Comparison of ENCODE assay signal across 8 cellular contexts in genomic region chr19:19662344-19662743, GRCh38. TPM values are rescaled to one million over a fixed set of nuclear protein-coding genes. Genes with fewer than 3 reads are reported as not detected.
DNase-seq lines count a peak whose midpoint lies in the region; ATAC-seq, FAIRE-seq and TF ChIP-seq lines count a peak whose summit lies in the region.

No MANE protein-coding gene starts in this region.

- H3K27ac Mint-ChIP-seq in activated CD4-positive, alpha-beta T cell treated with anti-CD3 and anti-CD28 coated beads, Interleukin-2, amount 10 ng/mL, durations not matched to agents 24 days and 14 days: peak overlapping the region; percentile 95
- H3K27ac Mint-ChIP-seq in activated naive CD8-positive, alpha-beta T cell treated with anti-CD3 and anti-CD28 coated beads for 36 hours: peak overlapping the region; percentile 96

- H3K27me3 ChIP-seq in keratinocyte (ENCODE audit: control insufficient read depth, extremely low read depth, insufficient read depth, low read length) (no peaks in the 10 kb centered on the region), thoracic aorta (replicated peaks; ENCODE audit: insufficient read depth) (no peaks in the 10 kb centered on the region)

- intact Hi-C loops in activated CD4-positive, alpha-beta T cell treated with anti-CD3 and anti-CD28 coated beads, Interleukin-2, amount 10 ng/mL, durations not matched to agents 24 days and 14 days (cut with micrococcal nuclease): loop anchor here (2.0 to 10.0 kb wide), 4 partner anchors 44 to 762 kb away; partner anchors contain the start of genes PBX4 and ZNF93
- intact Hi-C loops in lower leg skin (cut with DNase I; ENCODE audit: low total_unique reads): no loop called here

- H3K27ac ChIP-seq in keratinocyte (ENCODE audit: control insufficient read depth, insufficient read depth, low read length) (peak overlapping the region; percentile 85), thoracic aorta (no peak overlapping the region)

- ATAC-seq in thoracic aorta (ENCODE audit: insufficient number of reproducible peaks, low FRiP score, low read depth): no peak
- ATAC-seq in GM18861 (IDR thresholded peaks at IDR 0.05; ENCODE audit: unreplicated experiment): no peak

- peaks cover 46% of the 10 kb centered on the region for H3K36me3 Mint-ChIP-seq in activated CD4-positive, alpha-beta T cell treated with anti-CD3 and anti-CD28 coated beads, Interleukin-2, amount 10 ng/mL, durations not matched to agents 24 days and 14 days (ENCODE audit: low read depth)
- peaks cover 38% of the 10 kb centered on the region for H3K36me3 Mint-ChIP-seq in activated naive CD8-positive, alpha-beta T cell treated with anti-CD3 and anti-CD28 coated beads for 36 hours

- no peak overlapping the region for H2AFZ ChIP-seq in keratinocyte (ENCODE audit: control insufficient read depth, low read length)

- peaks cover 6% of the 10 kb centered on the region for H4K20me1 ChIP-seq in keratinocyte (ENCODE audit: control insufficient read depth, extremely low read depth, insufficient read depth, low read length)

- H3K36me3 ChIP-seq in keratinocyte (ENCODE audit: control insufficient read depth in 2 of 2, extremely low read depth in 1 of 2, insufficient read depth in 2 of 2, low read length in 2 of 2): peaks cover 19 to 30% of the 10 kb centered on the region in 2 experiments
- peaks cover 10% of the 10 kb centered on the region for H3K36me3 ChIP-seq in thoracic aorta

- H3K27me3 Mint-ChIP-seq in activated CD4-positive, alpha-beta T cell treated with anti-CD3 and anti-CD28 coated beads, Interleukin-2, amount 10 ng/mL, durations not matched to agents 24 days and 14 days: no peaks in the 10 kb centered on the region
- no peaks in the 10 kb centered on the region for H3K27me3 Mint-ChIP-seq in activated naive CD8-positive, alpha-beta T cell treated with anti-CD3 and anti-CD28 coated beads for 36 hours

- dilution Hi-C loops in keratinocyte (cut with MboI; ENCODE audit: extremely low pct_ligation_motif_present, low sequenced_read_pairs): no loop called here

- FAIRE-seq in keratinocyte (lab: Jason Lieb, UNC): no peak

- TF ChIP-seq CTCF in keratinocyte (optimal IDR thresholded peaks at IDR 0.05 in 1 of 3, IDR thresholded peaks at IDR 0.05 in 1 of 3, conservative IDR thresholded peaks at IDR 0.05 in 1 of 3; ENCODE audit: extremely low read depth in 1 of 3, insufficient read depth in 2 of 3, low read length in 3 of 3): no peak
- TF ChIP-seq CTCF in thoracic aorta (IDR thresholded peaks at IDR 0.05): no peak
- TF ChIP-seq CTCF in lower leg skin (IDR thresholded peaks at IDR 0.05): no peak

- H3K9me3 ChIP-seq in keratinocyte (ENCODE audit: control insufficient read depth, low read depth, low read length): no peaks in the 10 kb centered on the region
- no peaks in the 10 kb centered on the region for H3K9me3 ChIP-seq in thoracic aorta

- H3K79me2 ChIP-seq in keratinocyte (ENCODE audit: control insufficient read depth, insufficient read depth, low read length): peaks cover 35% of the 10 kb centered on the region

- peak overlapping the region; percentile 86 for H3K9ac ChIP-seq in keratinocyte (ENCODE audit: control insufficient read depth, extremely low read depth, insufficient read depth, low read length)

- DNase-seq in activated CD4-positive, alpha-beta T cell treated with anti-CD3 and anti-CD28 coated beads, Interleukin-2, amount 10 ng/mL, durations not matched to agents 24 days and 14 days: peak; percentile 69
- no peak for DNase-seq in activated CD4-positive, alpha-beta T cell treated with anti-CD3 and anti-CD28 coated beads, Interleukin-2, amount 50 U/mL, for 1 hour
- no peak for DNase-seq in activated naive CD8-positive, alpha-beta T cell treated with anti-CD3 and anti-CD28 coated beads for 36 hours
- DNase-seq in keratinocyte (ENCODE audit: low read depth, low spot score) (no peak), thoracic aorta (ENCODE audit: low spot score) (no peak), lower leg skin (ENCODE audit: low spot score in 2 of 2) (no peak), NCI-H82 treated with DMSO at 0.1 percent for 48 hours (lab: John Stamatoyannopoulos, UW; ENCODE audit: unreplicated experiment) (no peak)

- WGBS in lower leg skin, 2 donors: 81 to 82% methylated on average over 8 of the region's 8 CpGs

- peak overlapping the region; percentile 57 to 80 (median 79) for H3K4me3 ChIP-seq in keratinocyte (ENCODE audit: control insufficient read depth in 2 of 3, extremely low read depth in 1 of 3, insufficient read depth in 2 of 3, low read depth in 1 of 3, low read length in 3 of 3)
- peak overlapping the region; percentile 79 for H3K4me3 ChIP-seq in thoracic aorta
- no peak overlapping the region for H3K4me3 ChIP-seq in lower leg skin (ENCODE audit: low read depth, poor library complexity, severe bottlenecking)

- H3K4me3 Mint-ChIP-seq in activated CD4-positive, alpha-beta T cell treated with anti-CD3 and anti-CD28 coated beads, Interleukin-2, amount 10 ng/mL, durations not matched to agents 24 days and 14 days: peak overlapping the region; percentile 97
- H3K4me3 Mint-ChIP-seq in activated naive CD8-positive, alpha-beta T cell treated with anti-CD3 and anti-CD28 coated beads for 36 hours: peak overlapping the region; percentile 91

- H3K4me2 ChIP-seq in keratinocyte (ENCODE audit: control insufficient read depth, extremely low read depth, insufficient read depth, low read depth, low read length): peak overlapping the region; percentile 77

- H3K4me1 Mint-ChIP-seq in activated CD4-positive, alpha-beta T cell treated with anti-CD3 and anti-CD28 coated beads, Interleukin-2, amount 10 ng/mL, durations not matched to agents 24 days and 14 days: peaks cover 27% of the 10 kb centered on the region
- peaks cover 28% of the 10 kb centered on the region for H3K4me1 Mint-ChIP-seq in activated naive CD8-positive, alpha-beta T cell treated with anti-CD3 and anti-CD28 coated beads for 36 hours

- TF ChIP-seq POLR2A in lower leg skin (IDR thresholded peaks at IDR 0.05): no peak

- no peaks in the 10 kb centered on the region for H3K9me3 Mint-ChIP-seq in activated CD4-positive, alpha-beta T cell treated with anti-CD3 and anti-CD28 coated beads, Interleukin-2, amount 10 ng/mL, durations not matched to agents 24 days and 14 days
- H3K9me3 Mint-ChIP-seq in activated naive CD8-positive, alpha-beta T cell treated with anti-CD3 and anti-CD28 coated beads for 36 hours: peaks cover under 1% of the 10 kb centered on the region

- peaks cover 16% of the 10 kb centered on the region for H3K4me1 ChIP-seq in keratinocyte (ENCODE audit: control insufficient read depth, extremely low read depth, insufficient read depth, low read length)
- peaks cover 9 to 18% of the 10 kb centered on the region in 2 donors for H3K4me1 ChIP-seq in thoracic aorta (ENCODE audit: control insufficient read depth in 1 of 2, low read depth in 2 of 2)

- no peaks in the 10 kb centered on the region for H3K9me1 ChIP-seq in keratinocyte (ENCODE audit: control insufficient read depth, extremely low read depth, insufficient read depth, low read length)

RNA-seq across cellular contexts. Expression of gene ATP13A1, which starts 1.1 kb away (rescaled TPM):
- total RNA-seq in activated CD4-positive, alpha-beta T cell treated with anti-CD3 and anti-CD28 coated beads, Interleukin-2, amount 10 ng/mL, durations not matched to agents 24 days and 14 days: 85.9 and 89.2 TPM in 2 replicates
- total RNA-seq in activated naive CD8-positive, alpha-beta T cell treated with anti-CD3 and anti-CD28 coated beads for 36 hours: 10 to 100 TPM; 72.6 to 76.4 TPM
- polyA plus RNA-seq in keratinocyte: 9.8 to 20.5 TPM (median 17.7 TPM) in 3 replicates
- polyA plus RNA-seq in keratinocyte (2011; ENCODE audit: low read depth): 12.0 TPM
- polyA plus RNA-seq in keratinocyte (2011; cell fraction: cytosol; rRNA removed): 8.6 and 16.9 TPM in 2 replicates
- polyA plus RNA-seq in keratinocyte (2011; cell fraction: nucleus; rRNA removed): 85.1 and 101 TPM in 2 replicates
- 22.4 and 33.0 TPM in 2 replicates for polyA plus RNA-seq in keratinocyte (2012; ENCODE audit: low replicate concordance)
- polyA minus RNA-seq in keratinocyte: 52.5 to 150 TPM (median 59.8 TPM) in 3 replicates
- 42.2 TPM for polyA minus RNA-seq in keratinocyte (2011; cell fraction: cytosol; rRNA and poly(A)+ RNA removed)
- polyA minus RNA-seq in keratinocyte (2011; cell fraction: nucleus; rRNA and poly(A)+ RNA removed): 75.9 and 98.4 TPM in 2 replicates
- total RNA-seq in thoracic aorta (100 to 1,000 TPM in 1 of 2 donors, 10 to 100 TPM in 1; 95.0 to 150 TPM), lower leg skin (100 to 1,000 TPM in 2 of 4 donors, 10 to 100 TPM in 2; 60.8 to 162 (median 109) TPM)

RNA-seq across cellular contexts. Expression of gene ZNF101, which starts 6.3 kb away (rescaled TPM):
- total RNA-seq in activated CD4-positive, alpha-beta T cell treated with anti-CD3 and anti-CD28 coated beads, Interleukin-2, amount 10 ng/mL, durations not matched to agents 24 days and 14 days: 44.2 and 45.5 TPM in 2 replicates
- 10 to 100 TPM; 71.8 to 73.2 TPM for total RNA-seq in activated naive CD8-positive, alpha-beta T cell treated with anti-CD3 and anti-CD28 coated beads for 36 hours
- polyA plus RNA-seq in keratinocyte: 6.0 to 9.8 TPM (median 8.1 TPM) in 3 replicates
- polyA plus RNA-seq in keratinocyte (2011; ENCODE audit: low read depth): 5.9 TPM
- 4.6 and 8.5 TPM in 2 replicates for polyA plus RNA-seq in keratinocyte (2011; cell fraction: cytosol; rRNA removed)
- polyA plus RNA-seq in keratinocyte (2011; cell fraction: nucleus; rRNA removed): 8.5 and 10.6 TPM in 2 replicates
- 5.6 and 6.4 TPM in 2 replicates for polyA plus RNA-seq in keratinocyte (2012; ENCODE audit: low replicate concordance)
- polyA minus RNA-seq in keratinocyte: 6.0 to 21.2 TPM (median 6.9 TPM) in 3 replicates
- polyA minus RNA-seq in keratinocyte (2011; cell fraction: cytosol; rRNA and poly(A)+ RNA removed): 5.6 TPM
- polyA minus RNA-seq in keratinocyte (2011; cell fraction: nucleus; rRNA and poly(A)+ RNA removed): 5.2 and 7.3 TPM in 2 replicates
- total RNA-seq in thoracic aorta (1 to 10 TPM; 2.2 to 8.3 TPM), lower leg skin (10 to 100 TPM in 1 of 4 donors, 1 to 10 TPM in 3; 4.5 to 18.6 (median 7.2) TPM)

RNA-seq across cellular contexts. Expression of gene GMIP, which starts 18.9 kb away (rescaled TPM):
- total RNA-seq in activated CD4-positive, alpha-beta T cell treated with anti-CD3 and anti-CD28 coated beads, Interleukin-2, amount 10 ng/mL, durations not matched to agents 24 days and 14 days: 56.1 and 61.2 TPM in 2 replicates
- total RNA-seq in activated naive CD8-positive, alpha-beta T cell treated with anti-CD3 and anti-CD28 coated beads for 36 hours: 10 to 100 TPM; 53.3 to 54.7 TPM
- 5.0 to 7.1 TPM (median 5.5 TPM) in 3 replicates for polyA plus RNA-seq in keratinocyte
- polyA plus RNA-seq in keratinocyte (2011; ENCODE audit: low read depth): 7.0 TPM
- 3.6 and 8.9 TPM in 2 replicates for polyA plus RNA-seq in keratinocyte (2011; cell fraction: cytosol; rRNA removed)
- 16.0 and 20.7 TPM in 2 replicates for polyA plus RNA-seq in keratinocyte (2011; cell fraction: nucleus; rRNA removed)
- 5.8 and 12.3 TPM in 2 replicates for polyA plus RNA-seq in keratinocyte (2012; ENCODE audit: low replicate concordance)
- 5.9 to 19.0 TPM (median 8.1 TPM) in 3 replicates for polyA minus RNA-seq in keratinocyte
- polyA minus RNA-seq in keratinocyte (2011; cell fraction: cytosol; rRNA and poly(A)+ RNA removed): 8.4 TPM
- polyA minus RNA-seq in keratinocyte (2011; cell fraction: nucleus; rRNA and poly(A)+ RNA removed): 9.7 and 11.9 TPM in 2 replicates
- 10 to 100 TPM; 12.5 to 13.1 TPM for total RNA-seq in thoracic aorta
- total RNA-seq in lower leg skin: 10 to 100 TPM in 3 of 4 donors, 1 to 10 TPM in 1; 6.4 to 21.0 (median 19.1) TPM

RNA-seq across cellular contexts. Expression of gene LPAR2, which starts 34.3 kb away (rescaled TPM):
- 21.9 and 23.9 TPM in 2 replicates for total RNA-seq in activated CD4-positive, alpha-beta T cell treated with anti-CD3 and anti-CD28 coated beads, Interleukin-2, amount 10 ng/mL, durations not matched to agents 24 days and 14 days
- total RNA-seq in activated naive CD8-positive, alpha-beta T cell treated with anti-CD3 and anti-CD28 coated beads for 36 hours: 10 to 100 TPM; 23.7 to 28.4 TPM
- 7.3 to 12.4 TPM (median 10.4 TPM) in 3 replicates for polyA plus RNA-seq in keratinocyte
- 3.8 TPM for polyA plus RNA-seq in keratinocyte (2011; ENCODE audit: low read depth)
- 5.1 and 8.6 TPM in 2 replicates for polyA plus RNA-seq in keratinocyte (2011; cell fraction: cytosol; rRNA removed)
- polyA plus RNA-seq in keratinocyte (2011; cell fraction: nucleus; rRNA removed): 27.3 and 38.4 TPM in 2 replicates
- 11.7 and 16.1 TPM in 2 replicates for polyA plus RNA-seq in keratinocyte (2012; ENCODE audit: low replicate concordance)
- polyA minus RNA-seq in keratinocyte: 7.6 to 17.5 TPM (median 8.4 TPM) in 3 replicates
- 5.6 TPM for polyA minus RNA-seq in keratinocyte (2011; cell fraction: cytosol; rRNA and poly(A)+ RNA removed)
- 10.0 and 12.0 TPM in 2 replicates for polyA minus RNA-seq in keratinocyte (2011; cell fraction: nucleus; rRNA and poly(A)+ RNA removed)
- total RNA-seq in thoracic aorta (10 to 100 TPM in 1 of 2 donors, 1 to 10 TPM in 1; 4.2 to 11.6 TPM), lower leg skin (10 to 100 TPM; 16.5 to 31.6 (median 28.2) TPM)

RNA-seq across cellular contexts. Expression of gene PBX4, which starts 43.9 kb away (rescaled TPM):
- 19.2 and 20.5 TPM in 2 replicates for total RNA-seq in activated CD4-positive, alpha-beta T cell treated with anti-CD3 and anti-CD28 coated beads, Interleukin-2, amount 10 ng/mL, durations not matched to agents 24 days and 14 days
- total RNA-seq in activated naive CD8-positive, alpha-beta T cell treated with anti-CD3 and anti-CD28 coated beads for 36 hours: 1 to 10 TPM; 8.2 to 9.6 TPM
- 1.7 to 2.2 TPM (median 2.1 TPM) in 3 replicates for polyA plus RNA-seq in keratinocyte
- 1.4 TPM for polyA plus RNA-seq in keratinocyte (2011; ENCODE audit: low read depth)
- 0.88 and 1.4 TPM in 2 replicates for polyA plus RNA-seq in keratinocyte (2011; cell fraction: cytosol; rRNA removed)
- 6.6 and 10.1 TPM in 2 replicates for polyA plus RNA-seq in keratinocyte (2011; cell fraction: nucleus; rRNA removed)
- 1.3 and 2.1 TPM in 2 replicates for polyA plus RNA-seq in keratinocyte (2012; ENCODE audit: low replicate concordance)
- polyA minus RNA-seq in keratinocyte: 0.85 to 5.1 TPM (median 2.7 TPM) in 3 replicates
- polyA minus RNA-seq in keratinocyte (2011; cell fraction: cytosol; rRNA and poly(A)+ RNA removed): not detected
- polyA minus RNA-seq in keratinocyte (2011; cell fraction: nucleus; rRNA and poly(A)+ RNA removed): 2.6 TPM in 2 replicates
- total RNA-seq in thoracic aorta (not detected), lower leg skin (10 to 100 TPM in 1 of 4 donors, 1 to 10 TPM in 3; 3.8 to 15.8 (median 5.9) TPM)
